ENCODE assay signal across 1 cellular context in the genomic region with DNA sequence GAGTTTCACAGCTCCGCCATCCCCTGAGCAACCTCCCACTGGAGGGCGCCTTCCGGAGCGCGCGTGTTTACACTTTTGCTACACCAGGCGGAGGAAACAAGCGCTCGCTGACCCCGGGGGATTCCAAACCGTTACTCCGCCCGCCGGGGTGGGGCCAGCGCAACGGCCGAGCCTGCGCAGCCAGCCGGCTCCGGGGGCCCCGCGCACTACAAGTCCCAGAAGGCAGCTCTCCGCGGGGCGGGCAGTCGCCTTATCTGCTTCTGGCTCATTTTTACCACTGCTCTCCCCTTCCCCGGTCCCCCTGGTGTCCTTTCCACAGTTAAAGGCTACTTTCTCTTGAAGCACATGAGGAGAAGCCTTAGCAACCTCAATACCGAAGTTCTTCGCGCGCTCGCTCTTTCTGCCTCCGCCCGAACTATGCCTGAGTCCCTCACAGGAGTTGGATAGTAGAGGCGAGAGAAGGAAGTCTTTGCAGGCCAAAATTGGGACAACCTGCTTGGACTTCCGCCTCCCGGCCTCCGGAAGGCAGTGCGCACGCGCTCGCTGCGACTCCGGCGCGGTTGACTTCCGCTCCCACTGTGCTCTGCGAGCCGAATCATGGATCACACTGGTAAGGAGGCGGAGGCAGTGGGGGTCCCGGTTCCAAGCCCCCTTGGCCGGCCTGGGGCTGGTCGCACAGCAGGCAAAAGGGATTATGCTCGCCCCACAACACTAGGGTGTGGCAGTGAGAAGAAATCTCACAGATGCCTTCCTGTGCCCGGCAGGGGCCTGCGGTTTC.
TF ChIP-seq lines count a peak whose summit lies in the region.

A gene with protein sequence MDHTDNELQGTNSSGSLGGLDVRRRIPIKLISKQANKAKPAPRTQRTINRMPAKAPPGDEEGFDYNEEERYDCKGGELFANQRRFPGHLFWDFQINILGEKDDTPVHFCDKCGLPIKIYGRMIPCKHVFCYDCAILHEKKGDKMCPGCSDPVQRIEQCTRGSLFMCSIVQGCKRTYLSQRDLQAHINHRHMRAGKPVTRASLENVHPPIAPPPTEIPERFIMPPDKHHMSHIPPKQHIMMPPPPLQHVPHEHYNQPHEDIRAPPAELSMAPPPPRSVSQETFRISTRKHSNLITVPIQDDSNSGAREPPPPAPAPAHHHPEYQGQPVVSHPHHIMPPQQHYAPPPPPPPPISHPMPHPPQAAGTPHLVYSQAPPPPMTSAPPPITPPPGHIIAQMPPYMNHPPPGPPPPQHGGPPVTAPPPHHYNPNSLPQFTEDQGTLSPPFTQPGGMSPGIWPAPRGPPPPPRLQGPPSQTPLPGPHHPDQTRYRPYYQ (plus strand): TSS at position 576 of the 778 bp plus-strand sequence. CDS start 22 bp downstream, at position 598.

TF ChIP-seq in HEK293, 187 proteins besides CTCF, POLR2A, EP300 and RAD21 (continued from another document and continues in another):
- TF ChIP-seq, protein P1, sequence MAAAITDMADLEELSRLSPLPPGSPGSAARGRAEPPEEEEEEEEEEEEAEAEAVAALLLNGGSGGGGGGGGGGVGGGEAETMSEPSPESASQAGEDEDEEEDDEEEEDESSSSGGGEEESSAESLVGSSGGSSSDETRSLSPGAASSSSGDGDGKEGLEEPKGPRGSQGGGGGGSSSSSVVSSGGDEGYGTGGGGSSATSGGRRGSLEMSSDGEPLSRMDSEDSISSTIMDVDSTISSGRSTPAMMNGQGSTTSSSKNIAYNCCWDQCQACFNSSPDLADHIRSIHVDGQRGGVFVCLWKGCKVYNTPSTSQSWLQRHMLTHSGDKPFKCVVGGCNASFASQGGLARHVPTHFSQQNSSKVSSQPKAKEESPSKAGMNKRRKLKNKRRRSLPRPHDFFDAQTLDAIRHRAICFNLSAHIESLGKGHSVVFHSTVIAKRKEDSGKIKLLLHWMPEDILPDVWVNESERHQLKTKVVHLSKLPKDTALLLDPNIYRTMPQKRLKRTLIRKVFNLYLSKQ (tag by site-specific recombination; IDR thresholded peaks at IDR 0.05; ENCODE audit: borderline replicate concordance): no peak
- TF ChIP-seq, protein P2, sequence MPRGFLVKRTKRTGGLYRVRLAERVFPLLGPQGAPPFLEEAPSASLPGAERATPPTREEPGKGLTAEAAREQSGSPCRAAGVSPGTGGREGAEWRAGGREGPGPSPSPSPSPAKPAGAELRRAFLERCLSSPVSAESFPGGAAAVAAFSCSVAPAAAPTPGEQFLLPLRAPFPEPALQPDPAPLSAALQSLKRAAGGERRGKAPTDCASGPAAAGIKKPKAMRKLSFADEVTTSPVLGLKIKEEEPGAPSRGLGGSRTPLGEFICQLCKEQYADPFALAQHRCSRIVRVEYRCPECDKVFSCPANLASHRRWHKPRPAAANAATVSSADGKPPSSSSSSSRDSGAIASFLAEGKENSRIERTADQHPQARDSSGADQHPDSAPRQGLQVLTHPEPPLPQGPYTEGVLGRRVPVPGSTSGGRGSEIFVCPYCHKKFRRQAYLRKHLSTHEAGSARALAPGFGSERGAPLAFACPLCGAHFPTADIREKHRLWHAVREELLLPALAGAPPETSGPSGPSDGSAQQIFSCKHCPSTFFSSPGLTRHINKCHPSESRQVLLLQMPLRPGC (tag by site-specific recombination; IDR thresholded peaks at IDR 0.05): peak; percentile 34
- TF ChIP-seq ZNF623 (tag by site-specific recombination; IDR thresholded peaks at IDR 0.05): no peak
- peak; percentile 68 for TF ChIP-seq ZSCAN30 (tag by site-specific recombination; IDR thresholded peaks at IDR 0.05)
- no peak for TF ChIP-seq ZNF37A (tag by site-specific recombination; IDR thresholded peaks at IDR 0.05)
- peak; percentile 59; the same call in 1 of the 2 replicates for TF ChIP-seq IKZF3 (tag by site-specific recombination; IDR thresholded peaks at IDR 0.05)
- peak; percentile 76 for TF ChIP-seq ZNF600 (tag by site-specific recombination; IDR thresholded peaks at IDR 0.05)
- TF ChIP-seq ZNF645 (tag by site-specific recombination; IDR thresholded peaks at IDR 0.05): no peak
- TF ChIP-seq ZFHX2 (tag by site-specific recombination; conservative IDR thresholded peaks at IDR 0.05): no peak
- TF ChIP-seq ZNF660 (tag by site-specific recombination; IDR thresholded peaks at IDR 0.05): peak; percentile 85
- TF ChIP-seq, protein P3, sequence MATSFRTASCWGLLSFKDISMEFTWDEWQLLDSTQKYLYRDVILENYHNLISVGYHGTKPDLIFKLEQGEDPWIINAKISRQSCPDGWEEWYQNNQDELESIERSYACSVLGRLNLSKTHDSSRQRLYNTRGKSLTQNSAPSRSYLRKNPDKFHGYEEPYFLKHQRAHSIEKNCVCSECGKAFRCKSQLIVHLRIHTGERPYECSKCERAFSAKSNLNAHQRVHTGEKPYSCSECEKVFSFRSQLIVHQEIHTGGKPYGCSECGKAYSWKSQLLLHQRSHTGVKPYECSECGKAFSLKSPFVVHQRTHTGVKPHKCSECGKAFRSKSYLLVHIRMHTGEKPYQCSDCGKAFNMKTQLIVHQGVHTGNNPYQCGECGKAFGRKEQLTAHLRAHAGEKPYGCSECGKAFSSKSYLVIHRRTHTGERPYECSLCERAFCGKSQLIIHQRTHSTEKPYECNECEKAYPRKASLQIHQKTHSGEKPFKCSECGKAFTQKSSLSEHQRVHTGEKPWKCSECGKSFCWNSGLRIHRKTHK (tag by site-specific recombination; IDR thresholded peaks at IDR 0.05): no peak
- TF ChIP-seq ZNF2 (tag by site-specific recombination; IDR thresholded peaks at IDR 0.05): 0 out of 2 replicates have a peak, but pooled peaks have one; percentile 80
- peak; percentile 64; the same call in 1 of the 2 replicates for TF ChIP-seq ZNF184 (tag by site-specific recombination; IDR thresholded peaks at IDR 0.05)
- peak; percentile 84 for TF ChIP-seq ZEB2 (tag by site-specific recombination; IDR thresholded peaks at IDR 0.05)
- peak; percentile 45 for TF ChIP-seq KLF10 (tag by site-specific recombination; IDR thresholded peaks at IDR 0.05)
- peak; percentile 40; the same call in 1 of the 2 replicates for TF ChIP-seq KLF1 (tag by site-specific recombination; IDR thresholded peaks at IDR 0.05)
- peak; percentile 33; the same call in 1 of the 2 replicates for TF ChIP-seq KLF16 (tag by site-specific recombination; IDR thresholded peaks at IDR 0.05)
- no peak; the same call in 1 of the 2 replicates for TF ChIP-seq ZNF10 (tag by site-specific recombination; IDR thresholded peaks at IDR 0.05)
- TF ChIP-seq ZNF341 (tag by site-specific recombination; IDR thresholded peaks at IDR 0.05; ENCODE audit: low read depth): peak; percentile 79
- no peak for TF ChIP-seq ZBTB1 (tag by site-specific recombination; IDR thresholded peaks at IDR 0.05)
- peak; percentile 99 for TF ChIP-seq ZBTB17 (tag by site-specific recombination; IDR thresholded peaks at IDR 0.05)
- TF ChIP-seq ZNF324 (tag by site-specific recombination; IDR thresholded peaks at IDR 0.05): peak; percentile 65; the same call in 1 of the 2 replicates
- TF ChIP-seq ZSCAN16 (tag by site-specific recombination; IDR thresholded peaks at IDR 0.05): peak; percentile 45; the same call in 1 of the 2 replicates
- TF ChIP-seq, protein P4, sequence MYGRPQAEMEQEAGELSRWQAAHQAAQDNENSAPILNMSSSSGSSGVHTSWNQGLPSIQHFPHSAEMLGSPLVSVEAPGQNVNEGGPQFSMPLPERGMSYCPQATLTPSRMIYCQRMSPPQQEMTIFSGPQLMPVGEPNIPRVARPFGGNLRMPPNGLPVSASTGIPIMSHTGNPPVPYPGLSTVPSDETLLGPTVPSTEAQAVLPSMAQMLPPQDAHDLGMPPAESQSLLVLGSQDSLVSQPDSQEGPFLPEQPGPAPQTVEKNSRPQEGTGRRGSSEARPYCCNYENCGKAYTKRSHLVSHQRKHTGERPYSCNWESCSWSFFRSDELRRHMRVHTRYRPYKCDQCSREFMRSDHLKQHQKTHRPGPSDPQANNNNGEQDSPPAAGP (tag by site-specific recombination; IDR thresholded peaks at IDR 0.05): peak; percentile 65; the same call in 1 of the 2 replicates
- peak; percentile 91 for TF ChIP-seq ZNF76 (tag by site-specific recombination; IDR thresholded peaks at IDR 0.05; ENCODE audit: borderline replicate concordance, low read depth)
- TF ChIP-seq, protein P5, sequence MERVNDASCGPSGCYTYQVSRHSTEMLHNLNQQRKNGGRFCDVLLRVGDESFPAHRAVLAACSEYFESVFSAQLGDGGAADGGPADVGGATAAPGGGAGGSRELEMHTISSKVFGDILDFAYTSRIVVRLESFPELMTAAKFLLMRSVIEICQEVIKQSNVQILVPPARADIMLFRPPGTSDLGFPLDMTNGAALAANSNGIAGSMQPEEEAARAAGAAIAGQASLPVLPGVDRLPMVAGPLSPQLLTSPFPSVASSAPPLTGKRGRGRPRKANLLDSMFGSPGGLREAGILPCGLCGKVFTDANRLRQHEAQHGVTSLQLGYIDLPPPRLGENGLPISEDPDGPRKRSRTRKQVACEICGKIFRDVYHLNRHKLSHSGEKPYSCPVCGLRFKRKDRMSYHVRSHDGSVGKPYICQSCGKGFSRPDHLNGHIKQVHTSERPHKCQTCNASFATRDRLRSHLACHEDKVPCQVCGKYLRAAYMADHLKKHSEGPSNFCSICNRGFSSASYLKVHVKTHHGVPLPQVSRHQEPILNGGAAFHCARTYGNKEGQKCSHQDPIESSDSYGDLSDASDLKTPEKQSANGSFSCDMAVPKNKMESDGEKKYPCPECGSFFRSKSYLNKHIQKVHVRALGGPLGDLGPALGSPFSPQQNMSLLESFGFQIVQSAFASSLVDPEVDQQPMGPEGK (tag by site-specific recombination; IDR thresholded peaks at IDR 0.05): peak; percentile 82
- TF ChIP-seq, protein P6, sequence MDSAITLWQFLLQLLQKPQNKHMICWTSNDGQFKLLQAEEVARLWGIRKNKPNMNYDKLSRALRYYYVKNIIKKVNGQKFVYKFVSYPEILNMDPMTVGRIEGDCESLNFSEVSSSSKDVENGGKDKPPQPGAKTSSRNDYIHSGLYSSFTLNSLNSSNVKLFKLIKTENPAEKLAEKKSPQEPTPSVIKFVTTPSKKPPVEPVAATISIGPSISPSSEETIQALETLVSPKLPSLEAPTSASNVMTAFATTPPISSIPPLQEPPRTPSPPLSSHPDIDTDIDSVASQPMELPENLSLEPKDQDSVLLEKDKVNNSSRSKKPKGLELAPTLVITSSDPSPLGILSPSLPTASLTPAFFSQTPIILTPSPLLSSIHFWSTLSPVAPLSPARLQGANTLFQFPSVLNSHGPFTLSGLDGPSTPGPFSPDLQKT (IDR thresholded peaks at IDR 0.05; ENCODE audit: borderline replicate concordance, low read depth, low read length): peak; percentile 58; the same call in 1 of the 2 replicates
- TF ChIP-seq ZNF518A (tag by site-specific recombination; conservative IDR thresholded peaks at IDR 0.05; ENCODE audit: low read depth): peak; percentile 79
- peak; percentile 89 for TF ChIP-seq ZBTB8A (tag by site-specific recombination; IDR thresholded peaks at IDR 0.05)
- TF ChIP-seq SP2 (tag by site-specific recombination; IDR thresholded peaks at IDR 0.05): peak; percentile 75
- no peak for TF ChIP-seq ZNF701 (tag by site-specific recombination; IDR thresholded peaks at IDR 0.05)
- TF ChIP-seq ZNF560 (tag by site-specific recombination; IDR thresholded peaks at IDR 0.05; ENCODE audit: borderline replicate concordance): no peak
